22 cellular contexts compared by ENCODE assay signal in the genomic region with DNA sequence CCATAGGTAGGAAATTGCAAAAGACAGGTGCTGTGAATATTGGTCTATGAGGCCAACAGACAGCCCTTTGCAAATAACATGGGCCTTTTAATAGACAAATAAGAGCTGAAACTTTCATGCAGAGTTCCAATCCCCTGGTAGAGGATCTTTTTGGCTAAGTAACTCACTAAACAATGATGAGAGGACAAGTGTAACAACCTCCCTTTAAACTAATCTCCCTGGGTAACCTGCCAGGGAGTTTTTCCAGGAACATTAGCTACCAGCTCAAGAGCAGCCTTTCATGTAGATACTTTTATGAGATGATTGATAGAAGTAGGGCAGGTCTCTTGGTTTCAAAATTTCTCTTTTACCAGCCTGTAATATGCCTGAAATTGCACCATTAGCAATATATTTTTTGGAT. TPM values are rescaled to one million over a fixed set of nuclear protein-coding genes. Genes with fewer than 3 reads are reported as not detected.
DNase-seq lines count a peak whose midpoint lies in the region; ATAC-seq and TF ChIP-seq lines count a peak whose summit lies in the region.
"Had no signal": no experiment of that assay in that cellular context is flagged by ENCODE, and none has a peak within 500 bp of the region (broad histone marks: within the 10 kb centered on the region; RNA-seq: fewer than 3 reads in every experiment).

No MANE protein-coding gene starts in this region.

- intact Hi-C loops in Right ventricle myocardium superior (cut with DNase I) (loop anchor here (5.0 to 10.0 kb wide), 2 partner anchors 67 to 234 kb away; no protein-coding TSS in a partner anchor), left ventricle myocardium inferior (cut with micrococcal nuclease) (no loop called here), uterus (cut with DNase I; ENCODE audit: low total_unique reads) (loop anchor here (5.0 to 10.0 kb wide), 3 partner anchors 64 to 242 kb away; no protein-coding TSS in a partner anchor)

- TF ChIP-seq POLR2A in uterus (IDR thresholded peaks at IDR 0.05): no peak

- DNase-seq in Right ventricle myocardium superior (no peak), right atrium auricular region (ENCODE audit: low spot score) (no peak), left ventricle myocardium inferior (no peak), uterus (no peak), occipital lobe (lab: John Stamatoyannopoulos, UW) (no peak)
- DNase-seq: BE2C; C1 segment of cervical spinal cord; CD4-positive, CD25-positive, alpha-beta regulatory T cell; CD8-positive, alpha-beta memory T cell; COR-L47; DMS 273 treated with DMSO at 0.1 percent for 48 hours; DMS53; DND-41; EL; GM23248 had no signal

- H3K4me3 ChIP-seq in right atrium auricular region (no peak overlapping the region), left ventricle myocardium inferior (no peak overlapping the region), uterus (no peak overlapping the region)
- H3K4me3 ChIP-seq: GM12878, GM23248, HAP-1 had no signal

- H3K27me3 ChIP-seq in right atrium auricular region: no peaks in the 10 kb centered on the region
- no peaks in the 10 kb centered on the region for H3K27me3 ChIP-seq in left ventricle myocardium inferior (ENCODE audit: low read depth)
- no peaks in the 10 kb centered on the region for H3K27me3 ChIP-seq in uterus

- ATAC-seq in Right ventricle myocardium superior (ENCODE audit: poor library complexity): peak; percentile 53
- no peak for ATAC-seq in GM21390 (IDR thresholded peaks at IDR 0.05; ENCODE audit: unreplicated experiment)
- no peak for ATAC-seq in HG02970 (IDR thresholded peaks at IDR 0.05; ENCODE audit: low FRiP score, unreplicated experiment)
- ATAC-seq: GM12878 had no signal

- TF ChIP-seq CTCF in right atrium auricular region (IDR thresholded peaks at IDR 0.05) (no peak), VCaP (conservative IDR thresholded peaks at IDR 0.05) (no peak), left ventricle myocardium inferior (IDR thresholded peaks at IDR 0.05; ENCODE audit: borderline replicate concordance) (no peak), uterus (IDR thresholded peaks at IDR 0.05) (no peak)

- H3K36me3 ChIP-seq in right atrium auricular region (no peaks in the 10 kb centered on the region), left ventricle myocardium inferior (no peaks in the 10 kb centered on the region), uterus (no peaks in the 10 kb centered on the region)
- H3K36me3 ChIP-seq: BE2C, HAP-1 had no signal

- peaks cover 0 to 24% of the 10 kb centered on the region in 2 donors for H3K4me1 ChIP-seq in right atrium auricular region
- H3K4me1 ChIP-seq in left ventricle myocardium inferior: peaks cover 74% of the 10 kb centered on the region
- H3K4me1 ChIP-seq in uterus: peaks cover 0 to 4% of the 10 kb centered on the region in 2 donors
- H3K4me1 ChIP-seq: BE2C had no signal

- H3K9me3 ChIP-seq in right atrium auricular region (no peaks in the 10 kb centered on the region), left ventricle myocardium inferior (replicated peaks) (no peaks in the 10 kb centered on the region), uterus (no peaks in the 10 kb centered on the region)
- H3K9me3 ChIP-seq: BE2C, HAP-1 had no signal

- H3K27ac ChIP-seq in right atrium auricular region (peak overlapping the region in 1 of 2 donors; percentile 45), VCaP (peak overlapping the region; percentile 52; the same call in 1 of the 2 replicates), left ventricle myocardium inferior (replicated peaks) (peak overlapping the region; percentile 49), uterus (peak overlapping the region; percentile 79 to 87)
- H3K27ac ChIP-seq: GM23248, HL-60 had no signal

RNA-seq across cellular contexts. Expression of a gene that starts 13.8 kb away (rescaled TPM):
- 151 TPM for total RNA-seq in Right ventricle myocardium superior
- 10 to 100 TPM; 83.1 to 93.6 TPM for total RNA-seq in right atrium auricular region
- 137 TPM for total RNA-seq in left ventricle myocardium inferior
- total RNA-seq in uterus: 100 to 1,000 TPM in 1 of 4 donors, 10 to 100 TPM in 3; 15.9 to 121 (median 32.1) TPM
- total RNA-seq in occipital lobe: 21.4 TPM
- total RNA-seq: HT1080 had no signal

RNA-seq across cellular contexts. Expression of a gene that starts 34.8 kb away (rescaled TPM):
- total RNA-seq in Right ventricle myocardium superior (1.6 TPM), right atrium auricular region (1 to 10 TPM; 5.8 to 6.2 TPM), left ventricle myocardium inferior (1.7 TPM), uterus (10 to 100 TPM; 13.6 to 34.4 (median 20.7) TPM), occipital lobe (8.9 TPM)
